22 cellular contexts compared by ENCODE assay signal in genomic region chr7:114956702-114957101, GRCh38. TPM values are rescaled to one million over a fixed set of nuclear protein-coding genes. Genes with fewer than 3 reads are reported as not detected.
DNase-seq lines count a peak whose midpoint lies in the region; ATAC-seq, FAIRE-seq and TF ChIP-seq lines count a peak whose summit lies in the region.
"Had no signal": no experiment of that assay in that cellular context is flagged by ENCODE, and none has a peak within 500 bp of the region (broad histone marks: within the 10 kb centered on the region; RNA-seq: fewer than 3 reads in every experiment).

No MANE protein-coding gene starts in this region.

- H3K27ac ChIP-seq in HepG2 (ENCODE audit: extremely low read length, insufficient read depth, low read length) (no peak overlapping the region), hepatocyte (no peak overlapping the region), vagina (no peak overlapping the region)
- H3K27ac ChIP-seq: epithelial cell of prostate, RWPE1 had no signal

- H3K4me1 ChIP-seq in HepG2 (ENCODE audit: insufficient read depth, low read length): no peaks in the 10 kb centered on the region
- H3K4me1 ChIP-seq in hepatocyte (ENCODE audit: insufficient read depth): no peaks in the 10 kb centered on the region
- no peaks in the 10 kb centered on the region for H3K4me1 ChIP-seq in vagina

- peak overlapping the region; percentile 17 for H3K27ac Mint-ChIP-seq in activated T-cell treated with anti-CD3 and anti-CD28 coated beads, Interleukin-2, amount 50 U/mL, for 24 hours
- H3K27ac Mint-ChIP-seq in activated T-helper 17 cell treated with anti-CD3 and anti-CD28 coated beads, Interleukin-2, amount 50 U/mL, for 72 hours: no peak overlapping the region
- H3K27ac Mint-ChIP-seq: T-helper 2 cell treated with Interferon-gamma antibody and Interleukin-4, amounts not matched to agents 5 μg/mL and 100 μg/mL, for 36 hours had no signal

- TF ChIP-seq POLR2A in HepG2 (IDR thresholded peaks at IDR 0.05; ENCODE audit: insufficient read depth in 1 of 2, low read depth in 2 of 2, low read length in 2 of 2) (no peak), vagina (IDR thresholded peaks at IDR 0.05) (no peak)

- ATAC-seq in GM21717 (IDR thresholded peaks at IDR 0.05; ENCODE audit: unreplicated experiment) (peak; percentile 51), HG03135 (IDR thresholded peaks at IDR 0.05; ENCODE audit: unreplicated experiment) (peak; percentile 58), HepG2 (no peak)
- ATAC-seq in activated T-helper 17 cell treated with anti-CD3 and anti-CD28 coated beads, Interleukin-2, amount 50 U/mL, for 72 hours (replicated peaks): peak; percentile 52
- ATAC-seq: activated T-cell treated with anti-CD3 and anti-CD28 coated beads, Interleukin-2, amount 50 U/mL, for 72 hours had no signal

- H3K9ac ChIP-seq in HepG2 (ENCODE audit: insufficient read depth, low read depth, low read length): no peak overlapping the region

- H3K27me3 ChIP-seq in HepG2 (ENCODE audit: control insufficient read depth in 1 of 2, insufficient read depth in 2 of 2, low read length in 2 of 2): no peaks in the 10 kb centered on the region
- no peaks in the 10 kb centered on the region for H3K27me3 ChIP-seq in hepatocyte
- no peaks in the 10 kb centered on the region for H3K27me3 ChIP-seq in vagina

- in situ Hi-C loops in HepG2 (cut with HindIII; ENCODE audit: extremely low pct_ligation_motif_present, low pct_unique_long_range_greater_than_20kb): no loop called here

- no peak for FAIRE-seq in HepG2 (lab: Jason Lieb, UNC)
- FAIRE-seq: GM12892, H1, kidney had no signal

- intact Hi-C loops in HepG2 (cut with micrococcal nuclease; ENCODE audit: unreplicated experiment): no loop called here
- intact Hi-C loops in vagina (cut with DNase I): no loop called here

- peaks cover 72% of the 10 kb centered on the region for H3K36me3 Mint-ChIP-seq in activated T-cell treated with anti-CD3 and anti-CD28 coated beads, Interleukin-2, amount 50 U/mL, for 24 hours (ENCODE audit: low read depth)
- H3K36me3 Mint-ChIP-seq in activated T-helper 17 cell treated with anti-CD3 and anti-CD28 coated beads, Interleukin-2, amount 50 U/mL, for 72 hours (ENCODE audit: low read depth): peaks cover 76% of the 10 kb centered on the region

- no peaks in the 10 kb centered on the region for H3K9me3 ChIP-seq in HepG2 (ENCODE audit: low read length)
- H3K9me3 ChIP-seq in hepatocyte (ENCODE audit: low read depth): no peaks in the 10 kb centered on the region
- H3K9me3 ChIP-seq in vagina: no peaks in the 10 kb centered on the region

- POLR2A ChIA-PET in HepG2 (lab: Yijun Ruan, JAX): no interaction called here

- H3K4me2 ChIP-seq in HepG2 (ENCODE audit: low read depth, low read length): no peak overlapping the region
- no peak overlapping the region for H3K4me2 ChIP-seq in hepatocyte
- H3K4me2 ChIP-seq: smooth muscle cell had no signal

- CTCF ChIA-PET in HepG2 (lab: Yijun Ruan, JAX; ENCODE audit: low intra/inter-chr PET ratio, low total read pairs): no interaction called here

- H3K79me2 ChIP-seq in HepG2 (ENCODE audit: insufficient read depth, low read length): no peaks in the 10 kb centered on the region
- no peaks in the 10 kb centered on the region for H3K79me2 ChIP-seq in hepatocyte

- H3K4me3 Mint-ChIP-seq in activated T-cell treated with anti-CD3 and anti-CD28 coated beads, Interleukin-2, amount 50 U/mL, for 24 hours: no peak overlapping the region
- no peak overlapping the region for H3K4me3 Mint-ChIP-seq in activated T-helper 17 cell treated with anti-CD3 and anti-CD28 coated beads, Interleukin-2, amount 50 U/mL, for 72 hours
- H3K4me3 Mint-ChIP-seq: activated T-cell treated with anti-CD3 and anti-CD28 coated beads, Interleukin-2, amount 50 U/mL, for 72 hours; CD8-positive, alpha-beta memory T cell; T-helper 2 cell treated with Interferon-gamma antibody and Interleukin-4, amounts not matched to agents 5 μg/mL and 100 μg/mL, for 36 hours had no signal

- no peaks in the 10 kb centered on the region for H3K9me2 ChIP-seq in hepatocyte (replicated peaks; ENCODE audit: insufficient read depth)

- TF ChIP-seq EP300 in HepG2 (IDR thresholded peaks at IDR 0.05; ENCODE audit: low read depth in 2 of 2, low read length in 2 of 2): no peak
- no peak for TF ChIP-seq EP300 in HepG2 (CRISPR knock-in tag; IDR thresholded peaks at IDR 0.05; ENCODE audit: borderline replicate concordance)

- H3K27me3 Mint-ChIP-seq in activated T-cell treated with anti-CD3 and anti-CD28 coated beads, Interleukin-2, amount 50 U/mL, for 24 hours: no peaks in the 10 kb centered on the region
- no peaks in the 10 kb centered on the region for H3K27me3 Mint-ChIP-seq in activated T-helper 17 cell treated with anti-CD3 and anti-CD28 coated beads, Interleukin-2, amount 50 U/mL, for 72 hours
- H3K27me3 Mint-ChIP-seq: CD8-positive, alpha-beta memory T cell had no signal

- no peak overlapping the region for H2AFZ ChIP-seq in HepG2 (ENCODE audit: low read length)
- no peak overlapping the region for H2AFZ ChIP-seq in hepatocyte

- H3K36me3 ChIP-seq in HepG2 (replicated peaks in 1 of 2; ENCODE audit: control insufficient read depth in 1 of 2, insufficient read depth in 2 of 2, low read length in 2 of 2) (no peaks in the 10 kb centered on the region), hepatocyte (replicated peaks; ENCODE audit: insufficient read depth, low read depth) (no peaks in the 10 kb centered on the region), vagina (no peaks in the 10 kb centered on the region)

- DNase-seq in activated T-cell treated with anti-CD3 and anti-CD28 coated beads, Interleukin-2, amount 50 U/mL, for 24 hours: no peak
- DNase-seq in activated T-cell treated with anti-CD3 and anti-CD28 coated beads, Interleukin-2, amount 50 U/mL, for 48 hours: no peak
- DNase-seq in HepG2 (ENCODE audit: low spot score): no peak
- DNase-seq in hepatocyte (ENCODE audit: low spot score): no peak
- DNase-seq in vagina (ENCODE audit: extremely low spot score in 2 of 2): no peak
- DNase-seq: activated CD4-positive, alpha-beta T cell treated with anti-CD3 and anti-CD28 coated beads, Interleukin-2, amount 50 U/mL, for 1 hour; activated T-cell treated with anti-CD3 and anti-CD28 coated beads, Interleukin-2, amount 50 U/mL, for 72 hours; CD8-positive, alpha-beta memory T cell; kidney; midbrain; NCI-H2081 treated with DMSO at 0.1 percent for 48 hours; NCI-H69; nucleus accumbens had no signal

- BruUV-seq in HepG2 (replicated peaks; lab: Mats Ljungman, UMichigan): no TSS peak

- TF ChIP-seq CTCF in HepG2 (CRISPR knock-in tag; IDR thresholded peaks at IDR 0.05) (no peak), hepatocyte (IDR thresholded peaks at IDR 0.05; ENCODE audit: poor library complexity) (no peak), vagina (IDR thresholded peaks at IDR 0.05) (no peak)

- no peak for TF ChIP-seq RAD21 in HepG2 (CRISPR knock-in tag; IDR thresholded peaks at IDR 0.05)

- peaks cover 71% of the 10 kb centered on the region for H3K4me1 Mint-ChIP-seq in activated T-cell treated with anti-CD3 and anti-CD28 coated beads, Interleukin-2, amount 50 U/mL, for 24 hours (ENCODE audit: low read depth)
- H3K4me1 Mint-ChIP-seq in activated T-helper 17 cell treated with anti-CD3 and anti-CD28 coated beads, Interleukin-2, amount 50 U/mL, for 72 hours: peaks cover 53% of the 10 kb centered on the region

- no peaks in the 10 kb centered on the region for H3K9me3 Mint-ChIP-seq in activated T-cell treated with anti-CD3 and anti-CD28 coated beads, Interleukin-2, amount 50 U/mL, for 24 hours
- H3K9me3 Mint-ChIP-seq in activated T-helper 17 cell treated with anti-CD3 and anti-CD28 coated beads, Interleukin-2, amount 50 U/mL, for 72 hours: no peaks in the 10 kb centered on the region
- H3K9me3 Mint-ChIP-seq: activated T-cell treated with anti-CD3 and anti-CD28 coated beads, Interleukin-2, amount 50 U/mL, for 72 hours; CD8-positive, alpha-beta memory T cell; T-helper 2 cell treated with Interferon-gamma antibody and Interleukin-4, amounts not matched to agents 5 μg/mL and 100 μg/mL, for 36 hours had no signal

- H3K4me3 ChIP-seq in HepG2 (replicated peaks in 1 of 3; ENCODE audit: insufficient read depth in 1 of 3, low read depth in 2 of 3, low read length in 3 of 3) (no peak overlapping the region), hepatocyte (no peak overlapping the region), vagina (no peak overlapping the region)
- H3K4me3 ChIP-seq: smooth muscle cell had no signal

- H4K20me1 ChIP-seq in HepG2 (ENCODE audit: insufficient read depth, low read length): no peaks in the 10 kb centered on the region
- no peaks in the 10 kb centered on the region for H4K20me1 ChIP-seq in hepatocyte (ENCODE audit: insufficient read depth, poor library complexity, severe bottlenecking)

TF ChIP-seq in HepG2, 621 proteins besides CTCF, POLR2A, EP300 and RAD21 (continues in another document):
- no peak for TF ChIP-seq SNAI1 (CRISPR knock-in tag; IDR thresholded peaks at IDR 0.05; ENCODE audit: borderline replicate concordance)

RNA-seq across cellular contexts. Expression of gene MDFIC, which starts 34.8 kb away (rescaled TPM):
- total RNA-seq in activated T-helper 17 cell treated with anti-CD3 and anti-CD28 coated beads, Interleukin-2, amount 50 U/mL, for 72 hours: 10 to 100 TPM; 64.1 to 97.3 TPM
- total RNA-seq in HepG2 (2016; rRNA removed; fragmentation: Illumina TruSeq; extraction: Trizol) (not detected in 2 replicates), hepatocyte (14.5 and 18.5 TPM in 2 replicates), vagina (27.7 TPM)
- total RNA-seq in HepG2 (2016; cell fraction: cytosol; rRNA removed; fragmentation: Illumina TruSeq; extraction: Trizol; ENCODE audit: low read depth): not detected in 2 replicates
- 0.39 TPM in 1 of 2 replicates, not detected in the other for total RNA-seq in HepG2 (2016; cell fraction: insoluble cytoplasmic fraction; rRNA removed; fragmentation: Illumina TruSeq; extraction: Trizol)
- total RNA-seq in HepG2 (2016; cell fraction: membrane; rRNA removed; fragmentation: Illumina TruSeq; extraction: Trizol): 0.09 TPM in 1 of 2 replicates, not detected in the other
- total RNA-seq in HepG2 (2016; cell fraction: nucleus; rRNA removed; fragmentation: Illumina TruSeq; extraction: Trizol): not detected in 2 replicates
- polyA plus RNA-seq in HepG2 (2011; rRNA removed) (0.10 and 0.13 TPM in 2 replicates), hepatocyte (7.6 and 10.6 TPM in 2 replicates)
- 0.06 and 0.07 TPM in 2 replicates for polyA plus RNA-seq in HepG2 (2011; cell fraction: cytosol; rRNA removed)
- not detected in 2 replicates for polyA plus RNA-seq in HepG2 (2011; cell fraction: nucleus; rRNA removed)
- 0.19 and 0.21 TPM in 2 replicates for polyA plus RNA-seq in HepG2 (2012)
- polyA plus RNA-seq in HepG2 (2016; cell fraction: cytosol; fragmentation: Illumina TruSeq; extraction: Trizol; ENCODE audit: low read depth): not detected in 2 replicates
- 0.04 TPM in 1 of 2 replicates, not detected in the other for polyA plus RNA-seq in HepG2 (2016; cell fraction: insoluble cytoplasmic fraction; fragmentation: Illumina TruSeq; extraction: Trizol; ENCODE audit: low read depth)
- 0.26 TPM in 1 of 2 replicates, not detected in the other for polyA plus RNA-seq in HepG2 (2016; cell fraction: membrane; fragmentation: Illumina TruSeq; extraction: Trizol; ENCODE audit: low read depth)
- not detected in 2 replicates for polyA plus RNA-seq in HepG2 (2016; cell fraction: nucleus; fragmentation: Illumina TruSeq; extraction: Trizol; ENCODE audit: insufficient read depth, low read depth)
- polyA minus RNA-seq in HepG2 (2011; rRNA and poly(A)+ RNA removed; ENCODE audit: low replicate concordance): 30.1 TPM in 1 of 2 replicates, not detected in the other
- not detected in 2 replicates for polyA minus RNA-seq in HepG2 (2011; cell fraction: cytosol; rRNA and poly(A)+ RNA removed)
- 0.26 TPM in 1 of 2 replicates, not detected in the other for polyA minus RNA-seq in HepG2 (2011; cell fraction: nucleus; rRNA and poly(A)+ RNA removed)

Comparison
In these comparisons a context has a peak if more than half of its experiments do, and no peak if none do; other contexts are left out.
1. RNA of gene MDFIC, which starts 34.8 kb away (total RNA-seq): 64.1 to 97.3 TPM in activated T-helper 17 cell treated with anti-CD3 and anti-CD28 coated beads, Interleukin-2, amount 50 U/mL, for 72 hours, 27.7 TPM in vagina (single experiment) and 14.5 to 18.5 TPM in hepatocyte; 0.09 to 0.39 TPM in HepG2; every median in the first group is over 10 times any median in the second.